8 cellular contexts compared by ENCODE assay signal in the genomic region with DNA sequence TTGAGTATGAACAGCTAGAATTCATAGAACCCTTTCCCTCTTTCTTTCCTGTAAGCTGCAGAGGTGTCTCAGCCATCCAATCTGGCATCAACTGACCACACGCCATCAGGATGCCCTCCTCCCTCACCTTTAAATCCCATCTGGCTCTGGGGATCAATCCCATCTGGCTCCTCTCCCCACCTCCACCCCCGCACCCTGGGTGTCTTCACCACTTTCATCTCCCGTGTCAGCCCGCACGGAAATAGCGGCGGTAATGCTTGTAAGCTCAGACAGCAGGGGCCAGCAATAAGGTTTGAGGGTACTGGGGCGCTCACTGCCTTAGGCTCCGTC. TPM values are rescaled to one million over a fixed set of nuclear protein-coding genes. Genes with fewer than 3 reads are reported as not detected.
A peak's percentile ranks its signal among the peaks of the same experiment; 100 is the strongest.
DNase-seq lines count a peak whose midpoint lies in the region; ATAC-seq and TF ChIP-seq lines count a peak whose summit lies in the region.

No MANE protein-coding gene starts in this region.

- H3K27ac ChIP-seq in VCaP = peak overlapping the region; percentile 99

- no peak for TF ChIP-seq CTCF in VCaP (conservative IDR thresholded peaks at IDR 0.05)
- no peak for TF ChIP-seq CTCF in epithelial cell of proximal tubule (conservative IDR thresholded peaks at IDR 0.05; ENCODE audit: low read depth, low read length)
- no peak for TF ChIP-seq CTCF in retinal pigment epithelial cell (conservative IDR thresholded peaks at IDR 0.05; ENCODE audit: low read depth, low read length)

- ATAC-seq in GM18907 (IDR thresholded peaks at IDR 0.05; ENCODE audit: unreplicated experiment) = no peak
- no peak for ATAC-seq in GM21529 (IDR thresholded peaks at IDR 0.05; ENCODE audit: unreplicated experiment)
- no peak for ATAC-seq in HG03432 (IDR thresholded peaks at IDR 0.05; ENCODE audit: unreplicated experiment)

- H3K4me3 ChIP-seq in epithelial cell of proximal tubule (ENCODE audit: low read depth, low read length) (peak overlapping the region; percentile 94), retinal pigment epithelial cell (ENCODE audit: low read length) (peak overlapping the region; percentile 58)

- DNase-seq in DMS53 (lab: John Stamatoyannopoulos, UW) (peak; percentile 61), DMS53 treated with DMSO at 0.1 percent for 48 hours (lab: John Stamatoyannopoulos, UW; ENCODE audit: unreplicated experiment) (no peak), epithelial cell of proximal tubule (ENCODE audit: low read depth) (no peak), retinal pigment epithelial cell (ENCODE audit: low read depth) (no peak)

RNA-seq across cellular contexts. Expression of a gene that starts 0.5 kb away (rescaled TPM):
- total RNA-seq in epithelial cell of proximal tubule = 0.52 TPM in 1 of 2 replicates, not detected in the other

RNA-seq across cellular contexts. Expression of a gene that starts 1.2 kb away (rescaled TPM):
- total RNA-seq in epithelial cell of proximal tubule = 191 and 196 TPM in 2 replicates

RNA-seq across cellular contexts. Expression of a gene that starts 7.3 kb away (rescaled TPM):
- 10.1 and 17.5 TPM in 2 replicates for total RNA-seq in epithelial cell of proximal tubule

RNA-seq across cellular contexts. Expression of a gene that starts 7.3 kb away (rescaled TPM):
- 10.4 and 11.0 TPM in 2 replicates for total RNA-seq in epithelial cell of proximal tubule

RNA-seq across cellular contexts. Expression of a gene that starts 22.9 kb away (rescaled TPM):
- 20.3 and 50.3 TPM in 2 replicates for total RNA-seq in epithelial cell of proximal tubule
